1 cellular context compared by ENCODE assay signal in the genomic region with DNA sequence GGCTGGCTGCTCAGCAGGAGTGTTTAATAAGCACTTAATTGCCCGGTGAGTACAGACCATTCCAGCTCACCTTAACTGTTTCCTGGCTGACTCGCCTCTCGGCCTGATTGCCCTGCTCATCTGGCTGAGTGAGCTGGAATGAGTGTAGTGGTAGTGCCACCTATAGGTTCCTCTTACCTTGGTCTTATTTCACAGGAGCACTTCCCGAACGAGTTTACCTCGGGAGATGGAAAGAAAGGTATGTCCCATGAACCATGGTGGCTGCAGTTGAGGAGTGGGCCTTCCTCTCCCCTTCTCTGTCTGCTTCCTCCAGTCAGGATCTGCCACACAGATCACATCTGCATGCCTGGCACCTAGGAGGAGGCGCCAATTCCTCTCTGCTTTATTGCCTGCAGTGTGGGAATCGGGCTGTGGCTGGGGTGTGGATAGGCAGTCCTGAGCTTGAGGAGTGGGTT.
A peak's percentile ranks its signal among the peaks of the same experiment; 100 is the strongest.
TF ChIP-seq lines count a peak whose summit lies in the region.

No MANE protein-coding gene starts in this region.

TF ChIP-seq in HepG2, 621 proteins besides CTCF, POLR2A, EP300 and RAD21 (continued from another document and continues in another):
- TF ChIP-seq, protein P1, sequence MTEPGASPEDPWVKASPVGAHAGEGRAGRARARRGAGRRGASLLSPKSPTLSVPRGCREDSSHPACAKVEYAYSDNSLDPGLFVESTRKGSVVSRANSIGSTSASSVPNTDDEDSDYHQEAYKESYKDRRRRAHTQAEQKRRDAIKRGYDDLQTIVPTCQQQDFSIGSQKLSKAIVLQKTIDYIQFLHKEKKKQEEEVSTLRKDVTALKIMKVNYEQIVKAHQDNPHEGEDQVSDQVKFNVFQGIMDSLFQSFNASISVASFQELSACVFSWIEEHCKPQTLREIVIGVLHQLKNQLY (CRISPR knock-in tag; IDR thresholded peaks at IDR 0.05), result 0 out of 2 replicates have a peak, but pooled peaks have one; percentile 33
- TF ChIP-seq ZNF747 (CRISPR knock-in tag; IDR thresholded peaks at IDR 0.05; ENCODE audit: borderline replicate concordance) (peak; percentile 22; the same call in 1 of the 2 replicates), HNRNPH1 (optimal IDR thresholded peaks at IDR 0.05; ENCODE audit: low read depth, low read length) (no peak), PAWR (CRISPR knock-in tag; IDR thresholded peaks at IDR 0.05; ENCODE audit: borderline replicate concordance) (no peak), ZNF619 (CRISPR knock-in tag; IDR thresholded peaks at IDR 0.05) (no peak), ATF7 (IDR thresholded peaks at IDR 0.05) (no peak), ATF7 (CRISPR knock-in tag; IDR thresholded peaks at IDR 0.05) (no peak), GTF3A (CRISPR knock-in tag; conservative IDR thresholded peaks at IDR 0.05) (0 out of 2 replicates have a peak, but pooled peaks have one; percentile 68), CHD2 (IDR thresholded peaks at IDR 0.05; ENCODE audit: low read depth, low read length) (no peak), CEBPG (CRISPR knock-in tag; IDR thresholded peaks at IDR 0.05) (peak; percentile 17; the same call in 1 of the 2 replicates), ZFP62 (CRISPR knock-in tag; IDR thresholded peaks at IDR 0.05) (no peak), PHF21A (CRISPR knock-in tag; IDR thresholded peaks at IDR 0.05) (peak; percentile 50; the same call in 1 of the 2 replicates), SMYD3 (CRISPR knock-in tag; IDR thresholded peaks at IDR 0.05) (no peak), ZNF552 (CRISPR knock-in tag; IDR thresholded peaks at IDR 0.05; ENCODE audit: borderline replicate concordance) (no peak), ASH2L (IDR thresholded peaks at IDR 0.05; ENCODE audit: insufficient read length, low read depth, low read length) (no peak), ZSCAN30 (CRISPR knock-in tag; IDR thresholded peaks at IDR 0.05) (peak; percentile 28; the same call in 1 of the 2 replicates), GABPA (IDR thresholded peaks at IDR 0.05; ENCODE audit: low read depth, low read length) (no peak), GABPA (CRISPR knock-in tag; IDR thresholded peaks at IDR 0.05; ENCODE audit: low read depth) (no peak), ELF3 (CRISPR knock-in tag; IDR thresholded peaks at IDR 0.05) (peak; percentile 83), SOX6 (IDR thresholded peaks at IDR 0.05) (no peak), SOX6 (CRISPR knock-in tag; IDR thresholded peaks at IDR 0.05) (peak; percentile 71), FIP1L1 (IDR thresholded peaks at IDR 0.05; ENCODE audit: borderline replicate concordance, insufficient read depth, low read depth, low read length) (no peak), ZNF772 (CRISPR knock-in tag; IDR thresholded peaks at IDR 0.05) (0 out of 2 replicates have a peak, but pooled peaks have one; percentile 34), TOPORS (CRISPR knock-in tag; IDR thresholded peaks at IDR 0.05) (no peak), ZNF383 (CRISPR knock-in tag; IDR thresholded peaks at IDR 0.05; ENCODE audit: borderline replicate concordance) (no peak), ZNF570 (CRISPR knock-in tag; IDR thresholded peaks at IDR 0.05; ENCODE audit: borderline replicate concordance) (no peak), FOXK1 (CRISPR knock-in tag; IDR thresholded peaks at IDR 0.05; ENCODE audit: borderline replicate concordance, low read depth) (no peak), RFX3 (CRISPR knock-in tag; IDR thresholded peaks at IDR 0.05) (no peak), MIER3 (CRISPR knock-in tag; IDR thresholded peaks at IDR 0.05; ENCODE audit: borderline replicate concordance) (no peak; the same call in 1 of the 2 replicates), ZNF3 (CRISPR knock-in tag; IDR thresholded peaks at IDR 0.05) (no peak), SOX5 (CRISPR knock-in tag; IDR thresholded peaks at IDR 0.05; ENCODE audit: borderline replicate concordance) (no peak), RFXANK (CRISPR knock-in tag; IDR thresholded peaks at IDR 0.05) (no peak), BHLHE40 (IDR thresholded peaks at IDR 0.05; ENCODE audit: low read length) (no peak), SRY (CRISPR knock-in tag; IDR thresholded peaks at IDR 0.05) (no peak), MBD4 (IDR thresholded peaks at IDR 0.05; ENCODE audit: borderline replicate concordance, low read length) (no peak)
- TF ChIP-seq, protein P2, sequence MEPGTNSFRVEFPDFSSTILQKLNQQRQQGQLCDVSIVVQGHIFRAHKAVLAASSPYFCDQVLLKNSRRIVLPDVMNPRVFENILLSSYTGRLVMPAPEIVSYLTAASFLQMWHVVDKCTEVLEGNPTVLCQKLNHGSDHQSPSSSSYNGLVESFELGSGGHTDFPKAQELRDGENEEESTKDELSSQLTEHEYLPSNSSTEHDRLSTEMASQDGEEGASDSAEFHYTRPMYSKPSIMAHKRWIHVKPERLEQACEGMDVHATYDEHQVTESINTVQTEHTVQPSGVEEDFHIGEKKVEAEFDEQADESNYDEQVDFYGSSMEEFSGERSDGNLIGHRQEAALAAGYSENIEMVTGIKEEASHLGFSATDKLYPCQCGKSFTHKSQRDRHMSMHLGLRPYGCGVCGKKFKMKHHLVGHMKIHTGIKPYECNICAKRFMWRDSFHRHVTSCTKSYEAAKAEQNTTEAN (CRISPR knock-in tag; conservative IDR thresholded peaks at IDR 0.05), result no peak
- TF ChIP-seq, protein P3, sequence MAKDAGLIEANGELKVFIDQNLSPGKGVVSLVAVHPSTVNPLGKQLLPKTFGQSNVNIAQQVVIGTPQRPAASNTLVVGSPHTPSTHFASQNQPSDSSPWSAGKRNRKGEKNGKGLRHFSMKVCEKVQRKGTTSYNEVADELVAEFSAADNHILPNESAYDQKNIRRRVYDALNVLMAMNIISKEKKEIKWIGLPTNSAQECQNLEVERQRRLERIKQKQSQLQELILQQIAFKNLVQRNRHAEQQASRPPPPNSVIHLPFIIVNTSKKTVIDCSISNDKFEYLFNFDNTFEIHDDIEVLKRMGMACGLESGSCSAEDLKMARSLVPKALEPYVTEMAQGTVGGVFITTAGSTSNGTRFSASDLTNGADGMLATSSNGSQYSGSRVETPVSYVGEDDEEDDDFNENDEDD (CRISPR knock-in tag; IDR thresholded peaks at IDR 0.05; ENCODE audit: borderline replicate concordance), result no peak
- TF ChIP-seq, protein P4, sequence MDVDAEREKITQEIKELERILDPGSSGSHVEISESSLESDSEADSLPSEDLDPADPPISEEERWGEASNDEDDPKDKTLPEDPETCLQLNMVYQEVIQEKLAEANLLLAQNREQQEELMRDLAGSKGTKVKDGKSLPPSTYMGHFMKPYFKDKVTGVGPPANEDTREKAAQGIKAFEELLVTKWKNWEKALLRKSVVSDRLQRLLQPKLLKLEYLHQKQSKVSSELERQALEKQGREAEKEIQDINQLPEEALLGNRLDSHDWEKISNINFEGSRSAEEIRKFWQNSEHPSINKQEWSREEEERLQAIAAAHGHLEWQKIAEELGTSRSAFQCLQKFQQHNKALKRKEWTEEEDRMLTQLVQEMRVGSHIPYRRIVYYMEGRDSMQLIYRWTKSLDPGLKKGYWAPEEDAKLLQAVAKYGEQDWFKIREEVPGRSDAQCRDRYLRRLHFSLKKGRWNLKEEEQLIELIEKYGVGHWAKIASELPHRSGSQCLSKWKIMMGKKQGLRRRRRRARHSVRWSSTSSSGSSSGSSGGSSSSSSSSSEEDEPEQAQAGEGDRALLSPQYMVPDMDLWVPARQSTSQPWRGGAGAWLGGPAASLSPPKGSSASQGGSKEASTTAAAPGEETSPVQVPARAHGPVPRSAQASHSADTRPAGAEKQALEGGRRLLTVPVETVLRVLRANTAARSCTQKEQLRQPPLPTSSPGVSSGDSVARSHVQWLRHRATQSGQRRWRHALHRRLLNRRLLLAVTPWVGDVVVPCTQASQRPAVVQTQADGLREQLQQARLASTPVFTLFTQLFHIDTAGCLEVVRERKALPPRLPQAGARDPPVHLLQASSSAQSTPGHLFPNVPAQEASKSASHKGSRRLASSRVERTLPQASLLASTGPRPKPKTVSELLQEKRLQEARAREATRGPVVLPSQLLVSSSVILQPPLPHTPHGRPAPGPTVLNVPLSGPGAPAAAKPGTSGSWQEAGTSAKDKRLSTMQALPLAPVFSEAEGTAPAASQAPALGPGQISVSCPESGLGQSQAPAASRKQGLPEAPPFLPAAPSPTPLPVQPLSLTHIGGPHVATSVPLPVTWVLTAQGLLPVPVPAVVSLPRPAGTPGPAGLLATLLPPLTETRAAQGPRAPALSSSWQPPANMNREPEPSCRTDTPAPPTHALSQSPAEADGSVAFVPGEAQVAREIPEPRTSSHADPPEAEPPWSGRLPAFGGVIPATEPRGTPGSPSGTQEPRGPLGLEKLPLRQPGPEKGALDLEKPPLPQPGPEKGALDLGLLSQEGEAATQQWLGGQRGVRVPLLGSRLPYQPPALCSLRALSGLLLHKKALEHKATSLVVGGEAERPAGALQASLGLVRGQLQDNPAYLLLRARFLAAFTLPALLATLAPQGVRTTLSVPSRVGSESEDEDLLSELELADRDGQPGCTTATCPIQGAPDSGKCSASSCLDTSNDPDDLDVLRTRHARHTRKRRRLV (CRISPR knock-in tag; IDR thresholded peaks at IDR 0.05), result no peak
- TF ChIP-seq, protein P5, sequence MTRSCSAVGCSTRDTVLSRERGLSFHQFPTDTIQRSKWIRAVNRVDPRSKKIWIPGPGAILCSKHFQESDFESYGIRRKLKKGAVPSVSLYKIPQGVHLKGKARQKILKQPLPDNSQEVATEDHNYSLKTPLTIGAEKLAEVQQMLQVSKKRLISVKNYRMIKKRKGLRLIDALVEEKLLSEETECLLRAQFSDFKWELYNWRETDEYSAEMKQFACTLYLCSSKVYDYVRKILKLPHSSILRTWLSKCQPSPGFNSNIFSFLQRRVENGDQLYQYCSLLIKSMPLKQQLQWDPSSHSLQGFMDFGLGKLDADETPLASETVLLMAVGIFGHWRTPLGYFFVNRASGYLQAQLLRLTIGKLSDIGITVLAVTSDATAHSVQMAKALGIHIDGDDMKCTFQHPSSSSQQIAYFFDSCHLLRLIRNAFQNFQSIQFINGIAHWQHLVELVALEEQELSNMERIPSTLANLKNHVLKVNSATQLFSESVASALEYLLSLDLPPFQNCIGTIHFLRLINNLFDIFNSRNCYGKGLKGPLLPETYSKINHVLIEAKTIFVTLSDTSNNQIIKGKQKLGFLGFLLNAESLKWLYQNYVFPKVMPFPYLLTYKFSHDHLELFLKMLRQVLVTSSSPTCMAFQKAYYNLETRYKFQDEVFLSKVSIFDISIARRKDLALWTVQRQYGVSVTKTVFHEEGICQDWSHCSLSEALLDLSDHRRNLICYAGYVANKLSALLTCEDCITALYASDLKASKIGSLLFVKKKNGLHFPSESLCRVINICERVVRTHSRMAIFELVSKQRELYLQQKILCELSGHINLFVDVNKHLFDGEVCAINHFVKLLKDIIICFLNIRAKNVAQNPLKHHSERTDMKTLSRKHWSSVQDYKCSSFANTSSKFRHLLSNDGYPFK (CRISPR knock-in tag; IDR thresholded peaks at IDR 0.05; ENCODE audit: borderline replicate concordance), result no peak
- TF ChIP-seq, protein P6, sequence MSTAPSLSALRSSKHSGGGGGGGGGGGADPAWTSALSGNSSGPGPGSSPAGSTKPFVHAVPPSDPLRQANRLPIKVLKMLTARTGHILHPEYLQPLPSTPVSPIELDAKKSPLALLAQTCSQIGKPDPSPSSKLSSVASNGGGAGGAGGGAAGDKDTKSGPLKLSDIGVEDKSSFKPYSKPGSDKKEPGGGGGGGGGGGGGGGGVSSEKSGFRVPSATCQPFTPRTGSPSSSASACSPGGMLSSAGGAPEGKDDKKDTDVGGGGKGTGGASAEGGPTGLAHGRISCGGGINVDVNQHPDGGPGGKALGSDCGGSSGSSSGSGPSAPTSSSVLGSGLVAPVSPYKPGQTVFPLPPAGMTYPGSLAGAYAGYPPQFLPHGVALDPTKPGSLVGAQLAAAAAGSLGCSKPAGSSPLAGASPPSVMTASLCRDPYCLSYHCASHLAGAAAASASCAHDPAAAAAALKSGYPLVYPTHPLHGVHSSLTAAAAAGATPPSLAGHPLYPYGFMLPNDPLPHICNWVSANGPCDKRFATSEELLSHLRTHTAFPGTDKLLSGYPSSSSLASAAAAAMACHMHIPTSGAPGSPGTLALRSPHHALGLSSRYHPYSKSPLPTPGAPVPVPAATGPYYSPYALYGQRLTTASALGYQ (CRISPR knock-in tag; IDR thresholded peaks at IDR 0.05), result no peak
- TF ChIP-seq, protein P7, sequence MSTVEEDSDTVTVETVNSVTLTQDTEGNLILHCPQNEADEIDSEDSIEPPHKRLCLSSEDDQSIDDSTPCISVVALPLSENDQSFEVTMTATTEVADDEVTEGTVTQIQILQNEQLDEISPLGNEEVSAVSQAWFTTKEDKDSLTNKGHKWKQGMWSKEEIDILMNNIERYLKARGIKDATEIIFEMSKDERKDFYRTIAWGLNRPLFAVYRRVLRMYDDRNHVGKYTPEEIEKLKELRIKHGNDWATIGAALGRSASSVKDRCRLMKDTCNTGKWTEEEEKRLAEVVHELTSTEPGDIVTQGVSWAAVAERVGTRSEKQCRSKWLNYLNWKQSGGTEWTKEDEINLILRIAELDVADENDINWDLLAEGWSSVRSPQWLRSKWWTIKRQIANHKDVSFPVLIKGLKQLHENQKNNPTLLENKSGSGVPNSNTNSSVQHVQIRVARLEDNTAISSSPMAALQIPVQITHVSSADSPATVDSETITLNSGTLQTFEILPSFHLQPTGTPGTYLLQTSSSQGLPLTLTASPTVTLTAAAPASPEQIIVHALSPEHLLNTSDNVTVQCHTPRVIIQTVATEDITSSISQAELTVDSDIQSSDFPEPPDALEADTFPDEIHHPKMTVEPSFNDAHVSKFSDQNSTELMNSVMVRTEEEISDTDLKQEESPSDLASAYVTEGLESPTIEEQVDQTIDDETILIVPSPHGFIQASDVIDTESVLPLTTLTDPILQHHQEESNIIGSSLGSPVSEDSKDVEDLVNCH (CRISPR knock-in tag; IDR thresholded peaks at IDR 0.05), result no peak
- TF ChIP-seq, protein P8, sequence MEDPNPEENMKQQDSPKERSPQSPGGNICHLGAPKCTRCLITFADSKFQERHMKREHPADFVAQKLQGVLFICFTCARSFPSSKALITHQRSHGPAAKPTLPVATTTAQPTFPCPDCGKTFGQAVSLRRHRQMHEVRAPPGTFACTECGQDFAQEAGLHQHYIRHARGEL (CRISPR knock-in tag; IDR thresholded peaks at IDR 0.05), result no peak
- TF ChIP-seq, protein P9, sequence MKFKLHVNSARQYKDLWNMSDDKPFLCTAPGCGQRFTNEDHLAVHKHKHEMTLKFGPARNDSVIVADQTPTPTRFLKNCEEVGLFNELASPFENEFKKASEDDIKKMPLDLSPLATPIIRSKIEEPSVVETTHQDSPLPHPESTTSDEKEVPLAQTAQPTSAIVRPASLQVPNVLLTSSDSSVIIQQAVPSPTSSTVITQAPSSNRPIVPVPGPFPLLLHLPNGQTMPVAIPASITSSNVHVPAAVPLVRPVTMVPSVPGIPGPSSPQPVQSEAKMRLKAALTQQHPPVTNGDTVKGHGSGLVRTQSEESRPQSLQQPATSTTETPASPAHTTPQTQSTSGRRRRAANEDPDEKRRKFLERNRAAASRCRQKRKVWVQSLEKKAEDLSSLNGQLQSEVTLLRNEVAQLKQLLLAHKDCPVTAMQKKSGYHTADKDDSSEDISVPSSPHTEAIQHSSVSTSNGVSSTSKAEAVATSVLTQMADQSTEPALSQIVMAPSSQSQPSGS (CRISPR knock-in tag; IDR thresholded peaks at IDR 0.05), result 0 out of 2 replicates have a peak, but pooled peaks have one; percentile 22
- TF ChIP-seq, protein P10, sequence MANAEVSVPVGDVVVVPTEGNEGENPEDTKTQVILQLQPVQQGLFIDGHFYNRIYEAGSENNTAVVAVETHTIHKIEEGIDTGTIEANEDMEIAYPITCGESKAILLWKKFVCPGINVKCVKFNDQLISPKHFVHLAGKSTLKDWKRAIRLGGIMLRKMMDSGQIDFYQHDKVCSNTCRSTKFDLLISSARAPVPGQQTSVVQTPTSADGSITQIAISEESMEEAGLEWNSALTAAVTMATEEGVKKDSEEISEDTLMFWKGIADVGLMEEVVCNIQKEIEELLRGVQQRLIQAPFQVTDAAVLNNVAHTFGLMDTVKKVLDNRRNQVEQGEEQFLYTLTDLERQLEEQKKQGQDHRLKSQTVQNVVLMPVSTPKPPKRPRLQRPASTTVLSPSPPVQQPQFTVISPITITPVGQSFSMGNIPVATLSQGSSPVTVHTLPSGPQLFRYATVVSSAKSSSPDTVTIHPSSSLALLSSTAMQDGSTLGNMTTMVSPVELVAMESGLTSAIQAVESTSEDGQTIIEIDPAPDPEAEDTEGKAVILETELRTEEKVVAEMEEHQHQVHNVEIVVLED (CRISPR knock-in tag; IDR thresholded peaks at IDR 0.05; ENCODE audit: borderline replicate concordance), result peak; percentile 47
